9 cellular contexts compared by ENCODE assay signal in genomic region chr10:73991846-73992245, GRCh38. TPM values are rescaled to one million over a fixed set of nuclear protein-coding genes. Genes with fewer than 3 reads are reported as not detected.
DNase-seq lines count a peak whose midpoint lies in the region; ATAC-seq, FAIRE-seq and TF ChIP-seq lines count a peak whose summit lies in the region.
"Had no signal": no experiment of that assay in that cellular context is flagged by ENCODE, and none has a peak within 500 bp of the region (broad histone marks: within the 10 kb centered on the region; RNA-seq: fewer than 3 reads in every experiment).

No MANE protein-coding gene starts in this region.

- no peaks in the 10 kb centered on the region for H3K9me3 ChIP-seq in T-helper 17 cell (ENCODE audit: control insufficient read depth, low read length, poor library complexity, severe bottlenecking)
- no peaks in the 10 kb centered on the region for H3K9me3 ChIP-seq in kidney (ENCODE audit: control insufficient read depth in 1 of 2, low read length in 2 of 2)

- TF ChIP-seq CTCF in kidney (IDR thresholded peaks at IDR 0.05; ENCODE audit: borderline replicate concordance, extremely low read depth, insufficient read depth) = no peak

- H3K27ac Mint-ChIP-seq in T-helper 17 cell = peak overlapping the region; percentile 60
- peak overlapping the region; percentile 80 for H3K27ac Mint-ChIP-seq in activated naive CD8-positive, alpha-beta T cell treated with anti-CD3 and anti-CD28 coated beads, Interleukin-2, amount 10 ng/mL, durations not matched to agents 7 days and 5 days

- H3K4me3 Mint-ChIP-seq in T-helper 17 cell = peak overlapping the region; percentile 50
- peak overlapping the region; percentile 61 for H3K4me3 Mint-ChIP-seq in activated naive CD8-positive, alpha-beta T cell treated with anti-CD3 and anti-CD28 coated beads, Interleukin-2, amount 10 ng/mL, durations not matched to agents 7 days and 5 days

- H3K27ac ChIP-seq in kidney (ENCODE audit: low read depth in 2 of 2, low read length in 2 of 2) = no peak overlapping the region

- ATAC-seq in T-helper 17 cell = peak; percentile 100
- ATAC-seq in activated naive CD8-positive, alpha-beta T cell treated with anti-CD3 and anti-CD28 coated beads, Interleukin-2, amount 10 ng/mL, durations not matched to agents 7 days and 5 days (ENCODE audit: low read depth) = peak; percentile 100

- no peak overlapping the region for H3K9ac ChIP-seq in kidney (ENCODE audit: low read length in 2 of 2)

- peaks cover 28% of the 10 kb centered on the region for H3K4me1 Mint-ChIP-seq in T-helper 17 cell
- peaks cover 29% of the 10 kb centered on the region for H3K4me1 Mint-ChIP-seq in activated naive CD8-positive, alpha-beta T cell treated with anti-CD3 and anti-CD28 coated beads, Interleukin-2, amount 10 ng/mL, durations not matched to agents 7 days and 5 days

- POLR2A ChIA-PET in activated naive CD8-positive, alpha-beta T cell treated with anti-CD3 and anti-CD28 coated beads, Interleukin-2, amount 10 ng/mL, durations not matched to agents 7 days and 5 days (lab: Charles Lee) = interaction anchor here (0.5 to 1.5 kb wide), 4 partner anchors 10 to 126 kb away, joined by 3 to 6 read pairs (median 3); no protein-coding TSS in a partner anchor

- H3K36me3 ChIP-seq in kidney (ENCODE audit: control insufficient read depth in 1 of 2, insufficient read depth in 2 of 2, low read length in 2 of 2) = no peaks in the 10 kb centered on the region

- H3K36me3 Mint-ChIP-seq in T-helper 17 cell (ENCODE audit: low read depth) = peaks cover 2% of the 10 kb centered on the region
- no peaks in the 10 kb centered on the region for H3K36me3 Mint-ChIP-seq in activated naive CD8-positive, alpha-beta T cell treated with anti-CD3 and anti-CD28 coated beads, Interleukin-2, amount 10 ng/mL, durations not matched to agents 7 days and 5 days
- H3K36me3 Mint-ChIP-seq: brain had no signal

- H3K4me3 ChIP-seq in kidney (ENCODE audit: low read length in 2 of 2) = no peak overlapping the region

- H3K4me1 ChIP-seq in kidney (ENCODE audit: control insufficient read depth in 1 of 2, insufficient read depth in 1 of 2, low read depth in 1 of 2, low read length in 2 of 2) = no peaks in the 10 kb centered on the region

- no peaks in the 10 kb centered on the region for H3K27me3 Mint-ChIP-seq in T-helper 17 cell
- H3K27me3 Mint-ChIP-seq in activated naive CD8-positive, alpha-beta T cell treated with anti-CD3 and anti-CD28 coated beads, Interleukin-2, amount 10 ng/mL, durations not matched to agents 7 days and 5 days = peaks cover 3% of the 10 kb centered on the region

- DNase-seq in GM18507 (ENCODE audit: extremely low spot score, insufficient read length, low read depth) = no peak
- peak; percentile 55 to 65 (median 61) for DNase-seq in T-helper 17 cell
- DNase-seq in activated naive CD8-positive, alpha-beta T cell treated with anti-CD3 and anti-CD28 coated beads, Interleukin-2, amount 10 ng/mL, durations not matched to agents 7 days and 5 days = peak; percentile 81
- DNase-seq in stimulated activated CD4-positive, alpha-beta T cell treated with anti-CD3 and anti-CD28 coated beads, Interleukin-4, amount 100 ng/mL, for 48 hours (ENCODE audit: low read depth in 2 of 2) = peak; percentile 18 to 59
- no peak for DNase-seq in NCI-H446 treated with DMSO at 0.1 percent for 48 hours (lab: John Stamatoyannopoulos, UW)
- DNase-seq in SK-N-DZ (ENCODE audit: low spot score) = no peak
- no peak for DNase-seq in kidney
- DNase-seq in NCI-H2171 (lab: John Stamatoyannopoulos, UW) = no peak

- H3K9me3 Mint-ChIP-seq in activated naive CD8-positive, alpha-beta T cell treated with anti-CD3 and anti-CD28 coated beads, Interleukin-2, amount 10 ng/mL, durations not matched to agents 7 days and 5 days = peaks cover 1% of the 10 kb centered on the region

- intact Hi-C loops in kidney (cut with DNase I) = no loop called here

- FAIRE-seq in GM18507 (lab: Jason Lieb, UNC) (peak; percentile 68), kidney (lab: Jason Lieb, UNC) (no peak)

RNA-seq across cellular contexts. Expression of gene VCL, which starts 6.1 kb away (rescaled TPM):
- 100 to 1,000 TPM in 1 of 2 donors, 10 to 100 TPM in 1; 79.1 to 245 TPM for total RNA-seq in T-helper 17 cell
- total RNA-seq in activated naive CD8-positive, alpha-beta T cell treated with anti-CD3 and anti-CD28 coated beads, Interleukin-2, amount 10 ng/mL, durations not matched to agents 7 days and 5 days = 10 to 100 TPM; 15.6 to 18.5 TPM
- polyA plus RNA-seq in SK-N-DZ (2014; cell fraction: cytosol; rRNA removed) = 20.3 and 26.1 TPM in 2 replicates
- 16.2 and 20.0 TPM in 2 replicates for polyA plus RNA-seq in SK-N-DZ (2014; cell fraction: nucleus; rRNA removed)
- total RNA-seq in kidney = 167 TPM
- polyA plus RNA-seq in kidney (ENCODE audit: insufficient read depth, low read depth, low replicate concordance) = 23.8 TPM

Comparison
In these comparisons a context has a peak if more than half of its experiments do, and no peak if none do; other contexts are left out.
1. DNase-seq: peak in T-helper 17 cell (3 of 3), activated naive CD8-positive, alpha-beta T cell treated with anti-CD3 and anti-CD28 coated beads, Interleukin-2, amount 10 ng/mL, durations not matched to agents 7 days and 5 days (single experiment) and stimulated activated CD4-positive, alpha-beta T cell treated with anti-CD3 and anti-CD28 coated beads, Interleukin-4, amount 100 ng/mL, for 48 hours (2 of 2); none in GM18507 (single experiment), NCI-H446 treated with DMSO at 0.1 percent for 48 hours (single experiment), SK-N-DZ (single experiment), kidney (single experiment) and NCI-H2171 (single experiment).